26 cellular contexts compared by ENCODE assay signal in genomic region chr3:186483611-186484340, GRCh38.
DNase-seq lines count a peak whose midpoint lies in the region; ATAC-seq, FAIRE-seq and TF ChIP-seq lines count a peak whose summit lies in the region.
"Had no signal": no experiment of that assay in that cellular context is flagged by ENCODE, and none has a peak within 500 bp of the region (broad histone marks: within the 10 kb centered on the region; RNA-seq: fewer than 3 reads in every experiment).

No MANE protein-coding gene starts in this region.

- BruUV-seq in K562 (replicated peaks; lab: Mats Ljungman, UMichigan): no TSS peak

- H3K27me3 ChIP-seq in K562 (ENCODE audit: control insufficient read depth in 2 of 2, insufficient read depth in 2 of 2, low read length in 2 of 2): no peaks in the 10 kb centered on the region; a peak in 1 of 5 replicates
- H3K27me3 ChIP-seq in esophagus muscularis mucosa: no peaks in the 10 kb centered on the region
- no peaks in the 10 kb centered on the region for H3K27me3 ChIP-seq in pancreas
- H3K27me3 ChIP-seq: BE2C had no signal

- no peak for FAIRE-seq in K562 (lab: Jason Lieb, UNC)
- FAIRE-seq in pancreas (lab: Jason Lieb, UNC): no peak
- FAIRE-seq: GM18507, HTR-8/SVneo had no signal

- no peak overlapping the region for H2AFZ ChIP-seq in K562 (ENCODE audit: low read depth, low read length)

- H3K79me2 ChIP-seq in K562 (ENCODE audit: control insufficient read depth, insufficient read depth, low read length): no peaks in the 10 kb centered on the region

- no peak for DNase-seq in activated naive CD4-positive, alpha-beta T cell treated with anti-CD3 and anti-CD28 coated beads, Interleukin-2, amount 10 ng/mL, durations not matched to agents 7 days and 5 days
- DNase-seq in activated naive CD4-positive, alpha-beta T cell (lab: John Stamatoyannopoulos, UW): no peak
- DNase-seq in K562 (ENCODE audit: extremely low read depth in 1 of 4, low spot score in 3 of 4) (no peak), esophagus muscularis mucosa (ENCODE audit: extremely low spot score) (peak; percentile 19), pancreas (peak in 2 of 6 donors; percentile 34 to 39), activated gamma-delta T cell (lab: John Stamatoyannopoulos, UW) (no peak), UCSD-AML1 (lab: John Stamatoyannopoulos, UW; ENCODE audit: unreplicated experiment) (no peak)
- DNase-seq: BE2C; Calu3; CD8-positive, alpha-beta memory T cell; DND-41; KG1; MG63; NCI-H2029 treated with DMSO at 0.1 percent for 48 hours; NCI-H226; NCI-H510A; NCI-H69; SHP77 had no signal

- TF ChIP-seq CTCF in K562 (IDR thresholded peaks at IDR 0.05 in 2 of 3, conservative IDR thresholded peaks at IDR 0.05 in 1 of 3; ENCODE audit: insufficient read depth in 2 of 3, low read depth in 1 of 3, low read length in 3 of 3): no peak
- no peak for TF ChIP-seq CTCF in esophagus muscularis mucosa (IDR thresholded peaks at IDR 0.05)
- TF ChIP-seq CTCF in pancreas (IDR thresholded peaks at IDR 0.05): no peak

- no peaks in the 10 kb centered on the region for H3K4me1 ChIP-seq in K562 (replicated peaks in 1 of 2; ENCODE audit: control insufficient read depth in 2 of 2, insufficient read depth in 2 of 2, low read length in 2 of 2)
- H3K4me1 ChIP-seq in esophagus muscularis mucosa: peaks cover 0 to 12% (median 4%) of the 10 kb centered on the region in 4 donors
- H3K4me1 ChIP-seq in pancreas: peaks cover 0 to 4% (median 0%) of the 10 kb centered on the region in 3 donors
- H3K4me1 ChIP-seq: HAP-1 had no signal

- intact Hi-C loops in K562 (cut with micrococcal nuclease): no loop called here
- intact Hi-C loops in esophagus muscularis mucosa (cut with DNase I): no loop called here
- intact Hi-C loops in pancreas (cut with DNase I): no loop called here

- H3K4me3 Mint-ChIP-seq in activated naive CD4-positive, alpha-beta T cell treated with anti-CD3 and anti-CD28 coated beads, Interleukin-2, amount 10 ng/mL, durations not matched to agents 7 days and 5 days: no peak overlapping the region
- H3K4me3 Mint-ChIP-seq in activated T-helper 17 cell treated with anti-CD3 and anti-CD28 coated beads, Interleukin-2, amount 50 U/mL, for 72 hours: no peak overlapping the region
- H3K4me3 Mint-ChIP-seq: CD14-positive monocyte; CD8-positive, alpha-beta memory T cell had no signal

- CTCF ChIA-PET in activated naive CD4-positive, alpha-beta T cell treated with anti-CD3 and anti-CD28 coated beads, Interleukin-2, amount 10 ng/mL, durations not matched to agents 7 days and 5 days (lab: Charles Lee): no interaction called here
- CTCF ChIA-PET in K562 (lab: Yijun Ruan, JAX; ENCODE audit: low intra/inter-chr PET ratio): interaction anchor here (0.6 kb wide), 1 partner anchor 56 kb away, joined by 4 read pairs; no protein-coding TSS in a partner anchor

- no peaks in the 10 kb centered on the region for H4K20me1 ChIP-seq in K562 (replicated peaks; ENCODE audit: control insufficient read depth, insufficient read depth, low read length)

- no peaks in the 10 kb centered on the region for H3K36me3 Mint-ChIP-seq in activated naive CD4-positive, alpha-beta T cell treated with anti-CD3 and anti-CD28 coated beads, Interleukin-2, amount 10 ng/mL, durations not matched to agents 7 days and 5 days
- H3K36me3 Mint-ChIP-seq in activated T-helper 17 cell treated with anti-CD3 and anti-CD28 coated beads, Interleukin-2, amount 50 U/mL, for 72 hours (ENCODE audit: low read depth): no peaks in the 10 kb centered on the region
- H3K36me3 Mint-ChIP-seq: CD14-positive monocyte had no signal

- in situ Hi-C loops in K562 (cut with MboI): no loop called here

- no peaks in the 10 kb centered on the region for H3K27me3 Mint-ChIP-seq in activated naive CD4-positive, alpha-beta T cell treated with anti-CD3 and anti-CD28 coated beads, Interleukin-2, amount 10 ng/mL, durations not matched to agents 7 days and 5 days
- H3K27me3 Mint-ChIP-seq in activated T-helper 17 cell treated with anti-CD3 and anti-CD28 coated beads, Interleukin-2, amount 50 U/mL, for 72 hours: no peaks in the 10 kb centered on the region

- TF ChIP-seq EP300 in K562 (IDR thresholded peaks at IDR 0.05; ENCODE audit: low read length) (no peak), esophagus muscularis mucosa (IDR thresholded peaks at IDR 0.05) (no peak)

- ATAC-seq in K562 (no peak), pancreas (peak; percentile 50 to 77 (median 62))
- ATAC-seq in activated T-helper 17 cell treated with anti-CD3 and anti-CD28 coated beads, Interleukin-2, amount 50 U/mL, for 72 hours (replicated peaks): no peak
- ATAC-seq: Panc1 had no signal

- H3K9ac ChIP-seq in K562 (ENCODE audit: insufficient read depth in 1 of 2, low read depth in 2 of 2, low read length in 2 of 2): no peak overlapping the region

- H3K27ac Mint-ChIP-seq in activated naive CD4-positive, alpha-beta T cell treated with anti-CD3 and anti-CD28 coated beads, Interleukin-2, amount 10 ng/mL, durations not matched to agents 7 days and 5 days: peak overlapping the region; percentile 7
- no peak overlapping the region for H3K27ac Mint-ChIP-seq in activated T-helper 17 cell treated with anti-CD3 and anti-CD28 coated beads, Interleukin-2, amount 50 U/mL, for 72 hours
- H3K27ac Mint-ChIP-seq: CD14-positive monocyte had no signal

- H3K9me3 ChIP-seq in K562 (replicated peaks; ENCODE audit: control insufficient read depth, insufficient read depth, low read depth, low read length) (no peaks in the 10 kb centered on the region), esophagus muscularis mucosa (no peaks in the 10 kb centered on the region), pancreas (no peaks in the 10 kb centered on the region)
- H3K9me3 ChIP-seq: BE2C, HAP-1, MG63 had no signal

- no peak overlapping the region for H3K4me2 ChIP-seq in K562 (ENCODE audit: insufficient read depth, low read length)

- no peak overlapping the region for H3K4me3 ChIP-seq in K562
- no peak overlapping the region for H3K4me3 ChIP-seq in esophagus muscularis mucosa
- no peak overlapping the region for H3K4me3 ChIP-seq in pancreas
- H3K4me3 ChIP-seq: HAP-1, MG63 had no signal

- POLR2A ChIA-PET in K562 (lab: Yijun Ruan, JAX): no interaction called here

- no peaks in the 10 kb centered on the region for H3K36me3 ChIP-seq in K562 (ENCODE audit: control insufficient read depth, insufficient read depth, low read length)
- no peaks in the 10 kb centered on the region for H3K36me3 ChIP-seq in esophagus muscularis mucosa
- no peaks in the 10 kb centered on the region for H3K36me3 ChIP-seq in pancreas
- H3K36me3 ChIP-seq: BE2C, HAP-1, MG63 had no signal

- H3K9me3 Mint-ChIP-seq in activated naive CD4-positive, alpha-beta T cell treated with anti-CD3 and anti-CD28 coated beads, Interleukin-2, amount 10 ng/mL, durations not matched to agents 7 days and 5 days: no peaks in the 10 kb centered on the region
- H3K9me3 Mint-ChIP-seq in activated T-helper 17 cell treated with anti-CD3 and anti-CD28 coated beads, Interleukin-2, amount 50 U/mL, for 72 hours: no peaks in the 10 kb centered on the region
- H3K9me3 Mint-ChIP-seq: CD8-positive, alpha-beta memory T cell had no signal

- no peaks in the 10 kb centered on the region for H3K9me1 ChIP-seq in K562 (ENCODE audit: control insufficient read depth, insufficient read depth, low read length)

- no peak for TF ChIP-seq POLR2A in K562 (conservative IDR thresholded peaks at IDR 0.05)
- TF ChIP-seq POLR2A in esophagus muscularis mucosa (IDR thresholded peaks at IDR 0.05; ENCODE audit: low read depth): no peak

- peaks cover 8% of the 10 kb centered on the region for H3K4me1 Mint-ChIP-seq in activated naive CD4-positive, alpha-beta T cell treated with anti-CD3 and anti-CD28 coated beads, Interleukin-2, amount 10 ng/mL, durations not matched to agents 7 days and 5 days
- peaks cover 5% of the 10 kb centered on the region for H3K4me1 Mint-ChIP-seq in activated T-helper 17 cell treated with anti-CD3 and anti-CD28 coated beads, Interleukin-2, amount 50 U/mL, for 72 hours

- no peak for TF ChIP-seq RAD21 in K562 (CRISPR knock-in tag; conservative IDR thresholded peaks at IDR 0.05 in 1 of 2, IDR thresholded peaks at IDR 0.05 in 1 of 2)

- WGBS in K562 (ENCODE audit: insufficient coverage, low coverage, missing lambda C conversion rate): 2% methylated on average over 8 of the region's 8 CpGs
- whole genome bisulfite sequencing in esophagus muscularis mucosa: 80% methylated on average over 8 of the region's 8 CpGs
- WGBS in pancreas, 2 donors: 56 to 58% methylated on average over 8 of the region's 8 CpGs

- H3K27ac ChIP-seq in K562 (ENCODE audit: extremely low read depth, low read depth, low read length) (no peak overlapping the region), esophagus muscularis mucosa (replicated peaks in 1 of 4) (no peak overlapping the region), pancreas (no peak overlapping the region)
- H3K27ac ChIP-seq: 22Rv1, RWPE1 had no signal

TF ChIP-seq in K562, 482 proteins besides CTCF, POLR2A, EP300 and RAD21:
- 0 out of 2 replicates have a peak, but pooled peaks have one; percentile 29 for TF ChIP-seq FOSL1 (tag; conservative IDR thresholded peaks at IDR 0.05)
- no peak for TF ChIP-seq USF1 (CRISPR knock-in tag; IDR thresholded peaks at IDR 0.05)

Comparison
In these comparisons a context has a peak if more than half of its experiments do, and no peak if none do; other contexts are left out.
1. ATAC-seq: peak in pancreas (4 of 4); none in K562 (single experiment) and activated T-helper 17 cell treated with anti-CD3 and anti-CD28 coated beads, Interleukin-2, amount 50 U/mL, for 72 hours (single experiment).